Comparison of ENCODE assay signal across 24 cellular contexts in the genomic region with DNA sequence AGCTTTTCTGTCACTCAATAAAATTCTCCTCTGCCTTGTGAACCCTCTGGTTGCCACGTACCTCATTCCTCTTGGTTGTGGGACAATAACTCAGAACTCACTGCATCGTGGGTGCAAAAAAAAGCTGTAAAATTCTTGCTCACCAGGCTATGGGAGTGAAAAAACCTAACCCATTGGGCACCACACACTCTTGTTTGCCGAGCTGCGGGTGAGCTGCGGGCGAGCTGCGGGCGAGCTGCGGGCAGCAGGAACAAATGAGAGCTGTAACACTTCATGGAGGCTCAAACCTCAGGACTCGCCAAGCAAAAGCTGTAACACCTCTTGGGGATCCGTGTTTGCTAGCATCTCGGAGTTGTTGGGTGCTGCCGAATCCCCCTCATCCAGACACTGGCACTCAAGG.
DNase-seq lines count a peak whose midpoint lies in the region; ATAC-seq, FAIRE-seq and TF ChIP-seq lines count a peak whose summit lies in the region.
"Had no signal": no experiment of that assay in that cellular context is flagged by ENCODE, and none has a peak within 500 bp of the region (broad histone marks: within the 10 kb centered on the region; RNA-seq: fewer than 3 reads in every experiment).

No MANE protein-coding gene starts in this region.

- H3K9me3 Mint-ChIP-seq in GM23338, result peaks cover 47% of the 10 kb centered on the region

- peaks cover 48% of the 10 kb centered on the region; the same call in 2 of the 3 replicates for H3K36me3 Mint-ChIP-seq in GM23338 (ENCODE audit: low read depth)
- H3K36me3 Mint-ChIP-seq: CD14-positive monocyte; CD4-positive, alpha-beta memory T cell; CD4-positive, CD25-positive, alpha-beta regulatory T cell; CD8-positive, alpha-beta memory T cell had no signal

- no peak overlapping the region for H4K8ac ChIP-seq in H1 (ENCODE audit: extremely low read depth, insufficient read depth, low read length)

- DNase-seq in GM06990 (ENCODE audit: extremely low read depth, insufficient read length), result peak; percentile 0
- peak; percentile 15 for DNase-seq in GM23338 (ENCODE audit: low spot score)
- no peak for DNase-seq in H1 (ENCODE audit: low read depth in 1 of 2, low spot score in 2 of 2)
- DNase-seq in NCI-H524 (lab: John Stamatoyannopoulos, UW), result no peak
- DNase-seq: 8988T; ACHN; BE2C; C1 segment of cervical spinal cord; CD4-positive, alpha-beta memory T cell; CD4-positive, CD25-positive, alpha-beta regulatory T cell; CD8-positive, alpha-beta memory T cell; COR-L47; DMS 273 treated with DMSO at 0.1 percent for 48 hours; DMS153; DMS79; DND-41; EL; GDM1 had no signal

- H2AK5ac ChIP-seq in H1 (ENCODE audit: low read depth, low read length), result no peak overlapping the region

- no peak overlapping the region for H3K23ac ChIP-seq in H1 (ENCODE audit: insufficient read length)

- H3K4ac ChIP-seq in H1 (replicated peaks; ENCODE audit: insufficient read length, low read depth, low read length), result no peak overlapping the region

- no peak overlapping the region for H3K27ac Mint-ChIP-seq in GM23338
- H3K27ac Mint-ChIP-seq: CD4-positive, alpha-beta memory T cell; CD4-positive, CD25-positive, alpha-beta regulatory T cell; CD8-positive, alpha-beta memory T cell had no signal

- no peaks in the 10 kb centered on the region for H3K4me1 ChIP-seq in GM23338 (ENCODE audit: insufficient read depth)
- H3K4me1 ChIP-seq in H1 (replicated peaks in 1 of 4; ENCODE audit: control insufficient read depth in 3 of 4, insufficient read depth in 4 of 4, low read length in 3 of 4), result no peaks in the 10 kb centered on the region
- H3K4me1 ChIP-seq: BE2C, BLaER1 had no signal

- no peak overlapping the region for H2BK20ac ChIP-seq in H1 (ENCODE audit: low read length)

- H2BK12ac ChIP-seq in H1 (ENCODE audit: low read depth, low read length), result no peak overlapping the region

- H2BK15ac ChIP-seq in H1 (ENCODE audit: low read length), result no peak overlapping the region

- H4K20me1 ChIP-seq in GM23338 (replicated peaks; ENCODE audit: insufficient read depth) (no peaks in the 10 kb centered on the region), H1 (replicated peaks in 1 of 2; ENCODE audit: control insufficient read depth in 1 of 2, insufficient read depth in 2 of 2, low read length in 2 of 2) (no peaks in the 10 kb centered on the region)
- H4K20me1 ChIP-seq: BLaER1 had no signal

- H3K9ac ChIP-seq in H1 (replicated peaks in 1 of 4; ENCODE audit: extremely low read depth in 1 of 4, low read depth in 3 of 4, low read length in 3 of 4), result no peak overlapping the region
- H3K9ac ChIP-seq: BLaER1 had no signal

- H3K18ac ChIP-seq in H1 (ENCODE audit: extremely low read depth, low read length), result no peak overlapping the region

- H3K79me2 ChIP-seq in GM23338 (replicated peaks; ENCODE audit: insufficient read depth), result no peaks in the 10 kb centered on the region
- no peaks in the 10 kb centered on the region for H3K79me2 ChIP-seq in H1 (ENCODE audit: control insufficient read depth in 1 of 2, insufficient read depth in 2 of 2, low read length in 2 of 2)

- no peaks in the 10 kb centered on the region for H3K4me1 Mint-ChIP-seq in GM23338
- H3K4me1 Mint-ChIP-seq: CD14-positive monocyte; CD4-positive, alpha-beta memory T cell; CD4-positive, CD25-positive, alpha-beta regulatory T cell; CD8-positive, alpha-beta memory T cell had no signal

- TF ChIP-seq CTCF in GM06990 (IDR thresholded peaks at IDR 0.05; ENCODE audit: insufficient read depth, low read length, poor library complexity, severe bottlenecking), result no peak
- no peak for TF ChIP-seq CTCF in GM23338 (conservative IDR thresholded peaks at IDR 0.05; ENCODE audit: low read depth in 2 of 2)
- no peak for TF ChIP-seq CTCF in H1 (IDR thresholded peaks at IDR 0.05; ENCODE audit: control extremely low read depth in 1 of 3, insufficient read depth in 1 of 3, low read depth in 1 of 3, low read length in 3 of 3)

- H3K9me3 ChIP-seq in H1 (ENCODE audit: insufficient read depth in 2 of 2, low read depth in 1 of 2, low read length in 1 of 2), result no peaks in the 10 kb centered on the region
- H3K9me3 ChIP-seq: BE2C had no signal

- no peak overlapping the region for H3K4me3 Mint-ChIP-seq in GM23338
- H3K4me3 Mint-ChIP-seq: CD14-positive monocyte; CD4-positive, alpha-beta memory T cell; CD4-positive, CD25-positive, alpha-beta regulatory T cell; CD8-positive, alpha-beta memory T cell had no signal

- H3K9me2 ChIP-seq in GM23338 (ENCODE audit: insufficient read depth), result no peaks in the 10 kb centered on the region

- TF ChIP-seq EP300 in H1 (IDR thresholded peaks at IDR 0.05; ENCODE audit: borderline replicate concordance in 1 of 2, low read depth in 2 of 2, low read length in 2 of 2), result no peak

- H3K4me2 ChIP-seq in GM23338 (no peak overlapping the region), H1 (ENCODE audit: insufficient read depth in 1 of 2, low read depth in 2 of 2, low read length in 2 of 2) (no peak overlapping the region)
- H3K4me2 ChIP-seq: BLaER1 had no signal

- no peaks in the 10 kb centered on the region for H3K36me3 ChIP-seq in GM06990 (ENCODE audit: control insufficient read depth, insufficient read depth, low read length)
- no peaks in the 10 kb centered on the region; the same call in 1 of the 2 replicates for H3K36me3 ChIP-seq in GM23338 (ENCODE audit: insufficient read depth)
- no peaks in the 10 kb centered on the region for H3K36me3 ChIP-seq in H1 (ENCODE audit: control insufficient read depth in 2 of 4, insufficient read depth in 4 of 4, low read length in 3 of 4)
- H3K36me3 ChIP-seq: BE2C, BLaER1 had no signal

- TF ChIP-seq RAD21 in H1 (IDR thresholded peaks at IDR 0.05 in 1 of 2, conservative IDR thresholded peaks at IDR 0.05 in 1 of 2; ENCODE audit: low read depth in 2 of 2, low read length in 2 of 2), result no peak

- no peak overlapping the region for H2BK5ac ChIP-seq in H1 (ENCODE audit: low read depth, low read length)

- FAIRE-seq in H1 (lab: Jason Lieb, UNC), result no peak
- FAIRE-seq: A204.1, GM12891, GM19239 had no signal

- no peak overlapping the region for H3K56ac ChIP-seq in H1 (replicated peaks; ENCODE audit: insufficient read length, low read depth, low read length)

- H3K79me1 ChIP-seq in H1 (ENCODE audit: low read depth, low read length), result no peaks in the 10 kb centered on the region

- no peak overlapping the region for H2BK120ac ChIP-seq in H1 (replicated peaks; ENCODE audit: low read depth, low read length)

- POLR2A ChIA-PET in H1 (lab: Charles Lee; ENCODE audit: partially characterized antibody), result no interaction called here

- H4K5ac ChIP-seq in H1 (ENCODE audit: insufficient read length, low read depth, low read length), result no peak overlapping the region

- H4K91ac ChIP-seq in H1 (replicated peaks; ENCODE audit: insufficient read length, low read length), result no peak overlapping the region

- H3K27me3 Mint-ChIP-seq in GM23338 (ENCODE audit: insufficient read depth, low read depth, poor library complexity), result no peaks in the 10 kb centered on the region
- H3K27me3 Mint-ChIP-seq: CD4-positive, alpha-beta memory T cell; CD4-positive, CD25-positive, alpha-beta regulatory T cell; CD8-positive, alpha-beta memory T cell had no signal

- H3K23me2 ChIP-seq in H1 (ENCODE audit: low read depth, low read length), result no peaks in the 10 kb centered on the region

- ATAC-seq in GM23338 (no peak), GM21381 (IDR thresholded peaks at IDR 0.05; ENCODE audit: unreplicated experiment) (no peak)

- H2AFZ ChIP-seq in GM23338 (no peak overlapping the region), H1 (ENCODE audit: low read length) (peak overlapping the region; percentile 55; the same call in 1 of the 2 replicates)

- TF ChIP-seq POLR2A in H1 (IDR thresholded peaks at IDR 0.05; ENCODE audit: control extremely low read depth in 1 of 2, low read depth in 2 of 2, low read length in 2 of 2), result no peak

- no peak overlapping the region for H3K14ac ChIP-seq in H1 (ENCODE audit: insufficient read length)

- no peaks in the 10 kb centered on the region for H3K27me3 ChIP-seq in GM06990 (replicated peaks; ENCODE audit: control insufficient read depth, insufficient read depth, low read length)
- no peaks in the 10 kb centered on the region for H3K27me3 ChIP-seq in GM23338 (ENCODE audit: insufficient read depth)
- no peaks in the 10 kb centered on the region for H3K27me3 ChIP-seq in H1 (replicated peaks in 1 of 4; ENCODE audit: control insufficient read depth in 3 of 4, extremely low read depth in 1 of 4, insufficient read depth in 3 of 4, low read length in 3 of 4)
- H3K27me3 ChIP-seq: BE2C, BLaER1 had no signal

- 95% methylated on average over 13 of the region's 13 CpGs; no CpG with 5 or more reads in 1 of the 2 experiments for WGBS in H1 (ENCODE audit: extremely low coverage in 1 of 2, insufficient coverage in 1 of 2, insufficient read length in 1 of 2, insufficient replicate concordance in 2 of 2, low coverage in 1 of 2, low lambda C conversion rate in 2 of 2, missing lambda C conversion rate in 1 of 2), 2 experiments

- H3K4me3 ChIP-seq in GM06990 (replicated peaks; ENCODE audit: low read depth, low read length) (no peak overlapping the region), GM23338 (no peak overlapping the region), H1 (ENCODE audit: extremely low read depth in 1 of 4, insufficient read depth in 2 of 4, low read depth in 3 of 4, low read length in 4 of 4) (no peak overlapping the region)
- H3K4me3 ChIP-seq: BLaER1 had no signal

- CTCF ChIA-PET in H1 (lab: Charles Lee; ENCODE audit: partially characterized antibody), result interaction anchor here (0.6 kb wide), 1 partner anchor 930 kb away, joined by 5 read pairs; no protein-coding TSS in a partner anchor

- no peak overlapping the region for H3K27ac ChIP-seq in GM23338 (ENCODE audit: low read depth)
- no peak overlapping the region for H3K27ac ChIP-seq in H1 (ENCODE audit: low read depth, low read length)
- H3K27ac ChIP-seq: BLaER1 had no signal

- no peaks in the 10 kb centered on the region for H3F3A ChIP-seq in GM23338 (replicated peaks; ENCODE audit: low read depth)

TF ChIP-seq in GM23338, 12 proteins besides CTCF, POLR2A, EP300 and RAD21:
- no peak for TF ChIP-seq STAT1 (IDR thresholded peaks at IDR 0.05; ENCODE audit: unreplicated experiment)

TF ChIP-seq in H1, 55 proteins besides CTCF, POLR2A, EP300 and RAD21:
- TF ChIP-seq POLR2AphosphoS5 (IDR thresholded peaks at IDR 0.05; ENCODE audit: low read depth, low read length) (no peak), BRCA1 (IDR thresholded peaks at IDR 0.05; ENCODE audit: low read depth, low read length) (no peak), KDM4A (IDR thresholded peaks at IDR 0.05; ENCODE audit: low read depth, low read length, severe bottlenecking) (no peak), POU5F1 (IDR thresholded peaks at IDR 0.05; ENCODE audit: low read depth, low read length) (no peak), SIX5 (IDR thresholded peaks at IDR 0.05; ENCODE audit: low read depth, low read length) (no peak), CHD1 (IDR thresholded peaks at IDR 0.05; ENCODE audit: low read depth, low read length) (no peak), GABPA (IDR thresholded peaks at IDR 0.05; ENCODE audit: borderline replicate concordance, insufficient read depth, low read length) (no peak), EGR1 (IDR thresholded peaks at IDR 0.05; ENCODE audit: borderline replicate concordance, low read depth, low read length) (no peak)

Comparison
In these comparisons a context has a peak if more than half of its experiments do, and no peak if none do; other contexts are left out.
1. DNase-seq: peak in GM06990 (single experiment) and GM23338 (single experiment); none in H1 (0 of 2) and NCI-H524 (0 of 2).